Comparison of ENCODE assay signal across 16 cellular contexts in genomic region chr9:129441852-129442251, GRCh38.
"Had no signal": no experiment of that assay in that cellular context is flagged by ENCODE, and none has a peak within 500 bp of the region (broad histone marks: within the 10 kb centered on the region; RNA-seq: fewer than 3 reads in every experiment).

No MANE protein-coding gene starts in this region.

- H3K27me3 ChIP-seq: ascending aorta had no signal

- H3K36me3 ChIP-seq: ascending aorta, heart right ventricle, spleen had no signal

- H3K27ac ChIP-seq: coronary artery, heart right ventricle, psoas muscle, spleen had no signal

- ATAC-seq: activated T-cell treated with anti-CD3 and anti-CD28 coated beads, Interleukin-2, amount 50 U/mL, for 72 hours; heart right ventricle; sciatic nerve; stimulated activated memory B cell treated with anti-CD40 and anti-IgM and Interleukin-4, amounts not matched to agents 10 μg/mL and 1 μg/mL and 100 μg/mL, for 72 hours had no signal

- DNase-seq: activated CD4-positive, alpha-beta memory T cell treated with anti-CD3 and anti-CD28 coated beads, Interleukin-2, amount 10 ng/mL, durations not matched to agents 7 days and 5 days; activated CD8-positive, alpha-beta memory T cell treated with anti-CD3 and anti-CD28 coated beads, Interleukin-2, amount 50 U/mL, for 4 hours; activated T-cell treated with anti-CD3 and anti-CD28 coated beads, Interleukin-2, amount 50 U/mL, for 72 hours; effector CD4-positive, alpha-beta T cell; heart right ventricle; naive B cell; nucleus accumbens; psoas muscle; spleen; stimulated activated CD4-positive, alpha-beta T cell treated with anti-CD3 and anti-CD28 coated beads, Interleukin-1b, Interleukin-23, amount 100 ng/mL, for 48 hours; T-helper 9 cell; trophoblast cell had no signal

- H3K4me3 ChIP-seq: ascending aorta, coronary artery, heart right ventricle, psoas muscle, spleen had no signal

- H3K9me3 ChIP-seq: ascending aorta, psoas muscle had no signal
